In the genomic region with DNA sequence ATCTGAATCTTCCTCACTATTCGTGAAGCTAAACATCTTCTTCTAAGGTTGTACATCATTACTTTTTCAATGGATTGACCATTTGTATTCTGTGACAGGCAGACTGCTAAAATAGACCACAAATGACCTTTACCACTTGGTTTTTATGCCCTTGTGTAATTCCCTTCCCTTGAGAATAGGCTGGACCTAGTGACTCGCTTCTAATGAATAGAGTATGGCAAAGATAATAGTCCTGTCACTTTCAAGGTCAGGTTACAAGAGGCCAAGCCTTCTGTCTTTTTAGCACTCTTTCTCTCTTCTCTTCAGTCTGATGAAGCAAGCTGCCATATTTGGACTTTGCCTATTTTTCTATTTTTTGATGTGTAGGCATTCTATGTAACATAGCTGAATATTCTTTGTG, we compare ENCODE assay signal across 20 cellular contexts.
"Had no signal": no experiment of that assay in that cellular context is flagged by ENCODE, and none has a peak within 500 bp of the region (broad histone marks: within the 10 kb centered on the region; RNA-seq: fewer than 3 reads in every experiment).

No MANE protein-coding gene starts in this region.

- H3K9me3 ChIP-seq: ascending aorta, pancreas, sigmoid colon, spleen, thyroid gland had no signal

- H3K27ac ChIP-seq: ascending aorta, pancreas, sigmoid colon, spleen, thyroid gland, VCaP had no signal

- H3K27ac Mint-ChIP-seq: activated naive CD4-positive, alpha-beta T cell treated with anti-CD3 and anti-CD28 coated beads, Interleukin-2, amount 10 ng/mL, durations not matched to agents 7 days and 5 days; immature natural killer cell; naive thymus-derived CD8-positive, alpha-beta T cell; stimulated activated naive B cell treated with anti-CD40 and anti-IgM and Interleukin-4, amounts not matched to agents 10 μg/mL and 1 μg/mL and 100 μg/mL, for 72 hours had no signal

- H3K4me3 Mint-ChIP-seq: activated naive CD4-positive, alpha-beta T cell treated with anti-CD3 and anti-CD28 coated beads, Interleukin-2, amount 10 ng/mL, durations not matched to agents 7 days and 5 days; immature natural killer cell; naive thymus-derived CD8-positive, alpha-beta T cell; stimulated activated naive B cell treated with anti-CD40 and anti-IgM and Interleukin-4, amounts not matched to agents 10 μg/mL and 1 μg/mL and 100 μg/mL, for 72 hours had no signal

- H3K4me1 ChIP-seq: ascending aorta, pancreas, sigmoid colon, spleen, thyroid gland had no signal

- H3K4me3 ChIP-seq: ascending aorta, pancreas, sigmoid colon, spleen, thyroid gland had no signal

- H3K27me3 ChIP-seq: ascending aorta, pancreas, sigmoid colon, spleen, thyroid gland had no signal

- H3K4me1 Mint-ChIP-seq: activated naive CD4-positive, alpha-beta T cell treated with anti-CD3 and anti-CD28 coated beads, Interleukin-2, amount 10 ng/mL, durations not matched to agents 7 days and 5 days; immature natural killer cell; naive thymus-derived CD8-positive, alpha-beta T cell; stimulated activated naive B cell treated with anti-CD40 and anti-IgM and Interleukin-4, amounts not matched to agents 10 μg/mL and 1 μg/mL and 100 μg/mL, for 72 hours had no signal

- DNase-seq: activated CD4-positive, alpha-beta T cell treated with anti-CD3 and anti-CD28 coated beads for 1 hour; activated CD8-positive, alpha-beta memory T cell treated with anti-CD3 and anti-CD28 coated beads for 24 hours; activated CD8-positive, alpha-beta memory T cell treated with anti-CD3 and anti-CD28 coated beads, Interleukin-2, amount 50 U/mL, for 48 hours; activated effector memory CD4-positive, alpha-beta T cell treated with Interleukin-2 at 50 U/mL for 16 hours; activated naive CD4-positive, alpha-beta T cell treated with anti-CD3 and anti-CD28 coated beads, Interleukin-2, amount 10 ng/mL, durations not matched to agents 7 days and 5 days; activated T-cell treated with anti-CD3 and anti-CD28 coated beads, Interleukin-2, amount 50 U/mL, for 48 hours; cerebellar nuclear complex; cortex of kidney; effector CD4-positive, alpha-beta T cell; immature natural killer cell; kidney glomerular epithelial cell; naive thymus-derived CD8-positive, alpha-beta T cell; pancreas; sigmoid colon; spleen; stimulated activated naive B cell treated with anti-CD40 and anti-IgM and Interleukin-4, amounts not matched to agents 10 μg/mL and 1 μg/mL and 100 μg/mL, for 72 hours; T-helper 2 cell; thyroid gland had no signal

- H3K36me3 Mint-ChIP-seq: activated naive CD4-positive, alpha-beta T cell treated with anti-CD3 and anti-CD28 coated beads, Interleukin-2, amount 10 ng/mL, durations not matched to agents 7 days and 5 days; immature natural killer cell; naive thymus-derived CD8-positive, alpha-beta T cell; stimulated activated naive B cell treated with anti-CD40 and anti-IgM and Interleukin-4, amounts not matched to agents 10 μg/mL and 1 μg/mL and 100 μg/mL, for 72 hours had no signal

- H3K36me3 ChIP-seq: ascending aorta, pancreas, sigmoid colon, spleen, thyroid gland had no signal
